11 cellular contexts compared by ENCODE assay signal in genomic region chr13:80469841-80470378, GRCh38.
A peak's percentile ranks its signal among the peaks of the same experiment; 100 is the strongest.
DNase-seq lines count a peak whose midpoint lies in the region; TF ChIP-seq lines count a peak whose summit lies in the region.
"Had no signal": no experiment of that assay in that cellular context is flagged by ENCODE, and none has a peak within 500 bp of the region (broad histone marks: within the 10 kb centered on the region; RNA-seq: fewer than 3 reads in every experiment).

No MANE protein-coding gene starts in this region.

- H3K4me1 ChIP-seq in ovary (ENCODE audit: insufficient read depth): no peaks in the 10 kb centered on the region

- H3K27ac Mint-ChIP-seq in activated naive CD4-positive, alpha-beta T cell treated with anti-CD3 and anti-CD28 coated beads for 36 hours: no peak overlapping the region
- H3K27ac Mint-ChIP-seq in activated naive CD4-positive, alpha-beta T cell treated with anti-CD3 and anti-CD28 coated beads, Interleukin-2, amount 10 ng/mL, durations not matched to agents 7 days and 5 days: no peak overlapping the region
- H3K27ac Mint-ChIP-seq: CD4-positive, CD25-positive, alpha-beta regulatory T cell; progenitor cell of endocrine pancreas had no signal

- no peaks in the 10 kb centered on the region for H3K9me3 Mint-ChIP-seq in activated naive CD4-positive, alpha-beta T cell treated with anti-CD3 and anti-CD28 coated beads for 36 hours
- H3K9me3 Mint-ChIP-seq in activated naive CD4-positive, alpha-beta T cell treated with anti-CD3 and anti-CD28 coated beads, Interleukin-2, amount 10 ng/mL, durations not matched to agents 7 days and 5 days: peaks cover 2% of the 10 kb centered on the region

- DNase-seq in Ammon's horn (ENCODE audit: low spot score) (peak; percentile 24), SIG-M5 treated with dmso at 0.1 percent for 504 hours (lab: John Stamatoyannopoulos, UW; ENCODE audit: unreplicated experiment) (peak; percentile 81), fibroblast of the conjunctiva (ENCODE audit: low read depth) (peak; percentile 99), ovary (peak in 2 of 5 donors; percentile 28 to 71), SKM-1 (lab: John Stamatoyannopoulos, UW; ENCODE audit: unreplicated experiment) (no peak), NCI-H1930 (lab: John Stamatoyannopoulos, UW) (no peak)
- DNase-seq in activated naive CD4-positive, alpha-beta T cell treated with anti-CD3 and anti-CD28 coated beads for 36 hours: no peak
- DNase-seq in activated naive CD4-positive, alpha-beta T cell treated with anti-CD3 and anti-CD28 coated beads, Interleukin-2, amount 10 ng/mL, durations not matched to agents 7 days and 5 days: no peak
- DNase-seq: CD4-positive, CD25-positive, alpha-beta regulatory T cell had no signal

- TF ChIP-seq CTCF in ovary (IDR thresholded peaks at IDR 0.05): no peak

- no peaks in the 10 kb centered on the region for H3K36me3 ChIP-seq in ovary

- whole genome bisulfite sequencing in ovary, 3 donors: 34 to 45% (median 41%) methylated on average over 3 of the region's 3 CpGs

- peak; percentile 52 for TF ChIP-seq EP300 in ovary (IDR thresholded peaks at IDR 0.05)

- no peaks in the 10 kb centered on the region for H3K4me1 Mint-ChIP-seq in activated naive CD4-positive, alpha-beta T cell treated with anti-CD3 and anti-CD28 coated beads for 36 hours (ENCODE audit: low read depth)
- no peaks in the 10 kb centered on the region for H3K4me1 Mint-ChIP-seq in activated naive CD4-positive, alpha-beta T cell treated with anti-CD3 and anti-CD28 coated beads, Interleukin-2, amount 10 ng/mL, durations not matched to agents 7 days and 5 days
- H3K4me1 Mint-ChIP-seq: CD4-positive, CD25-positive, alpha-beta regulatory T cell had no signal

- no peak overlapping the region for H3K27ac ChIP-seq in ovary
- H3K27ac ChIP-seq: VCaP had no signal

- H3K4me3 Mint-ChIP-seq in activated naive CD4-positive, alpha-beta T cell treated with anti-CD3 and anti-CD28 coated beads for 36 hours: no peak overlapping the region
- no peak overlapping the region for H3K4me3 Mint-ChIP-seq in activated naive CD4-positive, alpha-beta T cell treated with anti-CD3 and anti-CD28 coated beads, Interleukin-2, amount 10 ng/mL, durations not matched to agents 7 days and 5 days

- no peak for TF ChIP-seq POLR2A in ovary (IDR thresholded peaks at IDR 0.05)

- H3K27me3 Mint-ChIP-seq in activated naive CD4-positive, alpha-beta T cell treated with anti-CD3 and anti-CD28 coated beads for 36 hours (ENCODE audit: low read depth): no peaks in the 10 kb centered on the region
- H3K27me3 Mint-ChIP-seq in activated naive CD4-positive, alpha-beta T cell treated with anti-CD3 and anti-CD28 coated beads, Interleukin-2, amount 10 ng/mL, durations not matched to agents 7 days and 5 days: no peaks in the 10 kb centered on the region
- H3K27me3 Mint-ChIP-seq: CD4-positive, CD25-positive, alpha-beta regulatory T cell; progenitor cell of endocrine pancreas had no signal

- intact Hi-C loops in ovary (cut with DNase I): no loop called here
- intact Hi-C loops in activated naive CD4-positive, alpha-beta T cell treated with anti-CD3 and anti-CD28 coated beads for 36 hours (cut with micrococcal nuclease): no loop called here

- H3K9me3 ChIP-seq in ovary: no peaks in the 10 kb centered on the region

- H3K36me3 Mint-ChIP-seq in activated naive CD4-positive, alpha-beta T cell treated with anti-CD3 and anti-CD28 coated beads for 36 hours (ENCODE audit: low read depth): no peaks in the 10 kb centered on the region
- no peaks in the 10 kb centered on the region for H3K36me3 Mint-ChIP-seq in activated naive CD4-positive, alpha-beta T cell treated with anti-CD3 and anti-CD28 coated beads, Interleukin-2, amount 10 ng/mL, durations not matched to agents 7 days and 5 days
- H3K36me3 Mint-ChIP-seq: CD4-positive, CD25-positive, alpha-beta regulatory T cell had no signal

- CTCF ChIA-PET in activated naive CD4-positive, alpha-beta T cell treated with anti-CD3 and anti-CD28 coated beads for 36 hours (lab: Charles Lee): no interaction called here
- CTCF ChIA-PET in activated naive CD4-positive, alpha-beta T cell treated with anti-CD3 and anti-CD28 coated beads, Interleukin-2, amount 10 ng/mL, durations not matched to agents 7 days and 5 days (lab: Charles Lee): no interaction called here

- no peak overlapping the region for H3K4me3 ChIP-seq in ovary

- no peaks in the 10 kb centered on the region for H3K27me3 ChIP-seq in ovary

Comparison
In these comparisons a context has a peak if more than half of its experiments do, and no peak if none do; other contexts are left out.
1. DNase-seq: peak in Ammon's horn (single experiment), SIG-M5 treated with dmso at 0.1 percent for 504 hours (single experiment) and fibroblast of the conjunctiva (single experiment); none in SKM-1 (single experiment), activated naive CD4-positive, alpha-beta T cell treated with anti-CD3 and anti-CD28 coated beads for 36 hours (single experiment), NCI-H1930 (0 of 2) and activated naive CD4-positive, alpha-beta T cell treated with anti-CD3 and anti-CD28 coated beads, Interleukin-2, amount 10 ng/mL, durations not matched to agents 7 days and 5 days (single experiment).